20 cellular contexts compared by ENCODE assay signal in genomic region chr6:549901-550300, GRCh38.
A peak's percentile ranks its signal among the peaks of the same experiment; 100 is the strongest.
DNase-seq lines count a peak whose midpoint lies in the region; ATAC-seq and TF ChIP-seq lines count a peak whose summit lies in the region.
"Had no signal": no experiment of that assay in that cellular context is flagged by ENCODE, and none has a peak within 500 bp of the region (broad histone marks: within the 10 kb centered on the region; RNA-seq: fewer than 3 reads in every experiment).

No MANE protein-coding gene starts in this region.

- POLR2A ChIA-PET in activated CD8-positive, alpha-beta T cell treated with anti-CD3 and anti-CD28 coated beads for 36 hours (lab: Charles Lee) = interaction anchor here (0.6 to 2.3 kb wide), 6 partner anchors 50 to 765 kb away, joined by 3 to 16 read pairs (median 8); partner anchors contain the start of gene IRF4
- POLR2A ChIA-PET in activated CD8-positive, alpha-beta T cell treated with anti-CD3 and anti-CD28 coated beads, Interleukin-2, amount 10 ng/mL, durations not matched to agents 7 days and 5 days (lab: Charles Lee) = no interaction called here

- H3K27ac Mint-ChIP-seq in activated CD8-positive, alpha-beta T cell treated with anti-CD3 and anti-CD28 coated beads for 36 hours = peak overlapping the region; percentile 80
- H3K27ac Mint-ChIP-seq in activated CD8-positive, alpha-beta T cell treated with anti-CD3 and anti-CD28 coated beads, Interleukin-2, amount 10 ng/mL, durations not matched to agents 7 days and 5 days = no peak overlapping the region
- peak overlapping the region; percentile 65 for H3K27ac Mint-ChIP-seq in stimulated activated naive CD8-positive, alpha-beta T cell treated with anti-CD3 and anti-CD28 coated beads, Interleukin-15, Interleukin-2, amounts not matched to agents 100 ng/mL and 50 ng/mL, for 24 hours
- peak overlapping the region; percentile 67 for H3K27ac Mint-ChIP-seq in activated naive CD8-positive, alpha-beta T cell treated with anti-CD3 and anti-CD28 coated beads, Interleukin-2, amount 50 U/mL, for 24 hours

- TF ChIP-seq CTCF in activated CD8-positive, alpha-beta T cell treated with anti-CD3 and anti-CD28 coated beads for 36 hours (IDR thresholded peaks at IDR 0.05) = no peak

- peaks cover 55% of the 10 kb centered on the region for H3K4me1 Mint-ChIP-seq in activated CD8-positive, alpha-beta T cell treated with anti-CD3 and anti-CD28 coated beads for 36 hours (ENCODE audit: low read depth)
- peaks cover 28% of the 10 kb centered on the region for H3K4me1 Mint-ChIP-seq in activated CD8-positive, alpha-beta T cell treated with anti-CD3 and anti-CD28 coated beads, Interleukin-2, amount 10 ng/mL, durations not matched to agents 7 days and 5 days (ENCODE audit: low read depth)
- peaks cover 53% of the 10 kb centered on the region for H3K4me1 Mint-ChIP-seq in stimulated activated naive CD8-positive, alpha-beta T cell treated with anti-CD3 and anti-CD28 coated beads, Interleukin-15, Interleukin-2, amounts not matched to agents 100 ng/mL and 50 ng/mL, for 24 hours (ENCODE audit: low read depth)
- H3K4me1 Mint-ChIP-seq in activated naive CD8-positive, alpha-beta T cell treated with anti-CD3 and anti-CD28 coated beads, Interleukin-2, amount 50 U/mL, for 24 hours = peaks cover 54% of the 10 kb centered on the region

- no peak overlapping the region for H3K4me3 Mint-ChIP-seq in activated CD8-positive, alpha-beta T cell treated with anti-CD3 and anti-CD28 coated beads for 36 hours
- no peak overlapping the region for H3K4me3 Mint-ChIP-seq in activated CD8-positive, alpha-beta T cell treated with anti-CD3 and anti-CD28 coated beads, Interleukin-2, amount 10 ng/mL, durations not matched to agents 7 days and 5 days
- no peak overlapping the region for H3K4me3 Mint-ChIP-seq in stimulated activated naive CD8-positive, alpha-beta T cell treated with anti-CD3 and anti-CD28 coated beads, Interleukin-15, Interleukin-2, amounts not matched to agents 100 ng/mL and 50 ng/mL, for 24 hours
- H3K4me3 Mint-ChIP-seq in activated naive CD8-positive, alpha-beta T cell treated with anti-CD3 and anti-CD28 coated beads, Interleukin-2, amount 50 U/mL, for 24 hours = no peak overlapping the region

- no peak for ATAC-seq in activated CD8-positive, alpha-beta T cell treated with anti-CD3 and anti-CD28 coated beads for 36 hours
- no peak for ATAC-seq in activated CD8-positive, alpha-beta T cell treated with anti-CD3 and anti-CD28 coated beads, Interleukin-2, amount 10 ng/mL, durations not matched to agents 7 days and 5 days
- no peak for ATAC-seq in stimulated activated naive CD8-positive, alpha-beta T cell treated with anti-CD3 and anti-CD28 coated beads, Interleukin-15, Interleukin-2, amounts not matched to agents 100 U/mL and 50 U/mL, for 24 hours
- ATAC-seq in activated naive CD8-positive, alpha-beta T cell treated with anti-CD3 and anti-CD28 coated beads, Interleukin-2, amount 50 U/mL, for 24 hours = no peak
- ATAC-seq: A549, GM12878 had no signal

- no peaks in the 10 kb centered on the region for H3K27me3 Mint-ChIP-seq in activated CD8-positive, alpha-beta T cell treated with anti-CD3 and anti-CD28 coated beads for 36 hours
- no peaks in the 10 kb centered on the region for H3K27me3 Mint-ChIP-seq in activated CD8-positive, alpha-beta T cell treated with anti-CD3 and anti-CD28 coated beads, Interleukin-2, amount 10 ng/mL, durations not matched to agents 7 days and 5 days (ENCODE audit: low read depth)
- no peaks in the 10 kb centered on the region for H3K27me3 Mint-ChIP-seq in stimulated activated naive CD8-positive, alpha-beta T cell treated with anti-CD3 and anti-CD28 coated beads, Interleukin-15, Interleukin-2, amounts not matched to agents 100 ng/mL and 50 ng/mL, for 24 hours
- no peaks in the 10 kb centered on the region for H3K27me3 Mint-ChIP-seq in activated naive CD8-positive, alpha-beta T cell treated with anti-CD3 and anti-CD28 coated beads, Interleukin-2, amount 50 U/mL, for 24 hours

- no peak for DNase-seq in activated CD8-positive, alpha-beta T cell treated with anti-CD3 and anti-CD28 coated beads for 36 hours
- no peak for DNase-seq in activated CD8-positive, alpha-beta T cell treated with anti-CD3 and anti-CD28 coated beads, Interleukin-2, amount 10 ng/mL, durations not matched to agents 7 days and 5 days
- no peak for DNase-seq in stimulated activated naive CD8-positive, alpha-beta T cell treated with anti-CD3 and anti-CD28 coated beads, Interleukin-15, Interleukin-2, amounts not matched to agents 100 U/mL and 50 U/mL, for 24 hours
- DNase-seq in activated naive CD8-positive, alpha-beta T cell treated with anti-CD3 and anti-CD28 coated beads, Interleukin-2, amount 50 U/mL, for 24 hours = no peak
- DNase-seq in globus pallidus (ENCODE audit: low spot score) (no peak), AG08395 (ENCODE audit: low spot score) (no peak)
- DNase-seq: AML-193; Calu3; DMS79; HCEC 1CT; MG63; NCI-H1092 treated with DMSO at 0.1 percent for 48 hours; NCI-H1694; NCI-H345; NCI-H69; NK-92 treated with Interleukin-12 subunit alpha and Interleukin-12 subunit beta, amount 100 ng/mL, for 24 hours; PC-9 had no signal

- CTCF ChIA-PET in activated CD8-positive, alpha-beta T cell treated with anti-CD3 and anti-CD28 coated beads for 36 hours (lab: Charles Lee) = interaction anchor here (1.2 to 3.3 kb wide), 7 partner anchors 9 to 172 kb away, joined by 3 to 16 read pairs (median 6); no protein-coding TSS in a partner anchor
- CTCF ChIA-PET in activated CD8-positive, alpha-beta T cell treated with anti-CD3 and anti-CD28 coated beads, Interleukin-2, amount 10 ng/mL, durations not matched to agents 7 days and 5 days (lab: Charles Lee) = interaction anchor here (1.7 kb wide), 1 partner anchor 9 kb away, joined by 6 read pairs; no protein-coding TSS in a partner anchor

- intact Hi-C loops in activated CD8-positive, alpha-beta T cell treated with anti-CD3 and anti-CD28 coated beads for 36 hours (cut with micrococcal nuclease) = loop anchor here (5.0 kb wide), 1 partner anchor 43 kb away; no protein-coding TSS in a partner anchor

- peaks cover 19% of the 10 kb centered on the region for H3K36me3 Mint-ChIP-seq in activated CD8-positive, alpha-beta T cell treated with anti-CD3 and anti-CD28 coated beads for 36 hours (ENCODE audit: low read depth)
- H3K36me3 Mint-ChIP-seq in activated CD8-positive, alpha-beta T cell treated with anti-CD3 and anti-CD28 coated beads, Interleukin-2, amount 10 ng/mL, durations not matched to agents 7 days and 5 days (ENCODE audit: low read depth) = peaks cover 15% of the 10 kb centered on the region
- peaks cover 29% of the 10 kb centered on the region for H3K36me3 Mint-ChIP-seq in stimulated activated naive CD8-positive, alpha-beta T cell treated with anti-CD3 and anti-CD28 coated beads, Interleukin-15, Interleukin-2, amounts not matched to agents 100 ng/mL and 50 ng/mL, for 24 hours (ENCODE audit: low read depth)
- H3K36me3 Mint-ChIP-seq in activated naive CD8-positive, alpha-beta T cell treated with anti-CD3 and anti-CD28 coated beads, Interleukin-2, amount 50 U/mL, for 24 hours (ENCODE audit: low read depth) = peaks cover 22% of the 10 kb centered on the region

- no peaks in the 10 kb centered on the region for H3K9me3 Mint-ChIP-seq in activated CD8-positive, alpha-beta T cell treated with anti-CD3 and anti-CD28 coated beads for 36 hours
- H3K9me3 Mint-ChIP-seq in activated CD8-positive, alpha-beta T cell treated with anti-CD3 and anti-CD28 coated beads, Interleukin-2, amount 10 ng/mL, durations not matched to agents 7 days and 5 days (ENCODE audit: insufficient read depth) = no peaks in the 10 kb centered on the region
- no peaks in the 10 kb centered on the region for H3K9me3 Mint-ChIP-seq in stimulated activated naive CD8-positive, alpha-beta T cell treated with anti-CD3 and anti-CD28 coated beads, Interleukin-15, Interleukin-2, amounts not matched to agents 100 ng/mL and 50 ng/mL, for 24 hours
- no peaks in the 10 kb centered on the region for H3K9me3 Mint-ChIP-seq in activated naive CD8-positive, alpha-beta T cell treated with anti-CD3 and anti-CD28 coated beads, Interleukin-2, amount 50 U/mL, for 24 hours
